In the genomic region with DNA sequence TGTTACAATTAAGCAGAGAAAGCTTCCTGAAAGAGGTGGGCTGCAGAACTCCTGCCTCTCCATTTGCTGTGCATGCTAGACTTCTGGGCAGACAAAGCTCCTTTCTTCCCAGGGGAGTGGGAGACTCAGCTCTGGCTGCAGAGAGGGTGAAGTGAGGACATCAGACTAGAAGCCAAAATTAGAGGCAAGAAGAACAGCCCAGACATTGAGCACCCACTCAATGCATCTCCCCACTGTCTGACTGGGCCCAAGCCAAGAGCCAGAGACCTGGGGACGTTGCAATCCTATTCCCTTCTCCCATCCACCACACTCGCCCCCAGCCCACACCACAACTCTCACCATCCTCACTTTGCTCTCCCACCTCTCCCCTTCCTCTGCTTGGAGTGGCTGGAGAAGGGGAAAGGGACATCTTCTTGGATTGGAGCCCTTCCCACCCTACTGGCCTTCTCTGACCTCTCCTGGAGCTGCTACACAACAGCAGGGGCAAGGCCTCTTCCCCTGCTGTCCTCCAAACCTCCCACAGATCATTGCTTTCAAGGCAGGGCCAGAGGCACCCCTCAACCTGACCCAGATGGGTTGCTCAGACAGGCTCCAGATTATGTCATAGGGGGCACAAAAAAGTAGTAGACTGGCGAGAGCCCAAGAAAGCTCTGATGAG, we compare ENCODE assay signal across 16 cellular contexts.
DNase-seq lines count a peak whose midpoint lies in the region; TF ChIP-seq lines count a peak whose summit lies in the region.
"Had no signal": no experiment of that assay in that cellular context is flagged by ENCODE, and none has a peak within 500 bp of the region (broad histone marks: within the 10 kb centered on the region; RNA-seq: fewer than 3 reads in every experiment).

No MANE protein-coding gene starts in this region.

- H3K23me2 ChIP-seq in H9 (ENCODE audit: insufficient read length, low read depth, low read length, poor library complexity, severe bottlenecking), result no peaks in the 10 kb centered on the region

- H4K5ac ChIP-seq in H9 (ENCODE audit: insufficient read length, low read depth, low read length), result no peak overlapping the region

- H3K9me3 ChIP-seq in H9 (ENCODE audit: control insufficient read depth, low read depth, low read length), result no peaks in the 10 kb centered on the region
- H3K9me3 ChIP-seq in left ventricle myocardium inferior (replicated peaks), result no peaks in the 10 kb centered on the region
- H3K9me3 ChIP-seq in neural progenitor cell (ENCODE audit: low read depth), result no peaks in the 10 kb centered on the region

- no peaks in the 10 kb centered on the region; the same call in 1 of the 2 replicates for H3K27me3 ChIP-seq in H9 (ENCODE audit: insufficient read depth, low read length)
- peaks cover 4% of the 10 kb centered on the region for H3K27me3 ChIP-seq in left ventricle myocardium inferior (ENCODE audit: low read depth)
- peaks cover 35% of the 10 kb centered on the region for H3K27me3 ChIP-seq in neural progenitor cell

- H3K27ac Mint-ChIP-seq in H9, result no peak overlapping the region; a peak in 1 of 7 replicates
- H3K27ac Mint-ChIP-seq in neural progenitor cell, result peak overlapping the region; percentile 85
- H3K27ac Mint-ChIP-seq: B cell; CD4-positive, alpha-beta T cell; IgD-negative memory B cell had no signal

- no peak overlapping the region for H2BK120ac ChIP-seq in H9 (ENCODE audit: low read depth, low read length, poor library complexity, severe bottlenecking)

- H3K4me1 Mint-ChIP-seq in H9 (peaks cover 11 to 12% of the 10 kb centered on the region in 2 experiments), neural progenitor cell (peaks cover 36% of the 10 kb centered on the region)
- H3K4me1 Mint-ChIP-seq: B cell, IgD-negative memory B cell had no signal

- H2BK15ac ChIP-seq in H9 (ENCODE audit: low read depth, low read length), result no peak overlapping the region

- H3K9ac ChIP-seq in H9 (ENCODE audit: extremely low read depth, insufficient read length, low read length) (no peak overlapping the region), neural progenitor cell (no peak overlapping the region)

- no peak overlapping the region for H3K4me3 Mint-ChIP-seq in H9
- H3K4me3 Mint-ChIP-seq in neural progenitor cell, result peak overlapping the region; percentile 1
- H3K4me3 Mint-ChIP-seq: B cell; CD4-positive, alpha-beta T cell; IgD-negative memory B cell had no signal

- H3K27ac ChIP-seq in H9 (ENCODE audit: insufficient read length, low read depth, low read length), result no peak overlapping the region
- H3K27ac ChIP-seq in left ventricle myocardium inferior (replicated peaks), result peak overlapping the region; percentile 40
- H3K27ac ChIP-seq in neural progenitor cell, result no peak overlapping the region

- H3K4me2 ChIP-seq in H9 (ENCODE audit: insufficient read depth, insufficient read length, low read length) (no peak overlapping the region), neural progenitor cell (no peak overlapping the region)

- H3K4me1 ChIP-seq in H9 (ENCODE audit: insufficient read depth, low read length) (no peaks in the 10 kb centered on the region), left ventricle myocardium inferior (peaks cover 24% of the 10 kb centered on the region), neural progenitor cell (peaks cover 5% of the 10 kb centered on the region)

- DNase-seq in H9 (no peak), ecto neural progenitor cell (ENCODE audit: low spot score) (peak; percentile 35), left ventricle myocardium inferior (no peak), neural progenitor cell (ENCODE audit: low spot score) (no peak), DMS53 (lab: John Stamatoyannopoulos, UW) (no peak), DMS114 treated with DMSO at 0.1 percent for 48 hours (lab: John Stamatoyannopoulos, UW; ENCODE audit: unreplicated experiment) (no peak)
- no peak for DNase-seq in activated CD4-positive, alpha-beta T cell treated with anti-CD3 and anti-CD28 coated beads, Interleukin-2, amount 50 U/mL, for 1 hour
- DNase-seq in stimulated activated CD4-positive, alpha-beta T cell treated with anti-CD3 and anti-CD28 coated beads, Interleukin-1b, Interleukin-23, amount 100 ng/mL, for 48 hours, result no peak
- DNase-seq: C1 segment of cervical spinal cord; Calu3; CD4-positive, alpha-beta T cell; DMS153; DND-41; GF-D8 had no signal

- H2AFZ ChIP-seq in H9 (ENCODE audit: low read length), result no peak overlapping the region
- H2AFZ ChIP-seq in neural progenitor cell (replicated peaks), result no peak overlapping the region

- H2BK5ac ChIP-seq in H9 (ENCODE audit: insufficient read length, low read length), result no peak overlapping the region

- no peak for TF ChIP-seq CTCF in H9 (conservative IDR thresholded peaks at IDR 0.05)
- no peak for TF ChIP-seq CTCF in left ventricle myocardium inferior (IDR thresholded peaks at IDR 0.05; ENCODE audit: borderline replicate concordance)
- TF ChIP-seq CTCF in neural progenitor cell (IDR thresholded peaks at IDR 0.05), result no peak

- H3K18ac ChIP-seq in H9 (ENCODE audit: insufficient read length, low read depth, low read length), result no peak overlapping the region

- no peaks in the 10 kb centered on the region for H3K79me1 ChIP-seq in H9 (ENCODE audit: insufficient read depth, low read depth, low read length, poor library complexity, severe bottlenecking)

- no peak overlapping the region for H2BK12ac ChIP-seq in H9 (ENCODE audit: insufficient read length, low read depth, low read length)

- peaks cover 75% of the 10 kb centered on the region for H3K27me3 Mint-ChIP-seq in H9 (ENCODE audit: low read depth)
- H3K27me3 Mint-ChIP-seq in neural progenitor cell (ENCODE audit: insufficient read depth, low read depth), result peaks cover 12% of the 10 kb centered on the region

- H4K20me1 ChIP-seq in H9 (ENCODE audit: control insufficient read depth, insufficient read depth, insufficient read length), result no peaks in the 10 kb centered on the region
- no peaks in the 10 kb centered on the region for H4K20me1 ChIP-seq in neural progenitor cell (ENCODE audit: low read depth)

- no peak overlapping the region for H2BK20ac ChIP-seq in H9 (ENCODE audit: low read depth, low read length, poor library complexity, severe bottlenecking)

- H3K4me3 ChIP-seq in left ventricle myocardium inferior (no peak overlapping the region), neural progenitor cell (no peak overlapping the region)

- H3F3A ChIP-seq in neural progenitor cell (ENCODE audit: low read depth), result peaks cover 4% of the 10 kb centered on the region

- intact Hi-C loops in left ventricle myocardium inferior (cut with micrococcal nuclease), result no loop called here

- H3K14ac ChIP-seq in H9 (ENCODE audit: insufficient read depth, low read length), result peak overlapping the region; percentile 40; the same call in 1 of the 2 replicates

- no peaks in the 10 kb centered on the region; a peak in 1 of 7 replicates for H3K36me3 Mint-ChIP-seq in H9 (ENCODE audit: insufficient read depth in 1 of 3, low read depth in 3 of 3)
- no peaks in the 10 kb centered on the region for H3K36me3 Mint-ChIP-seq in neural progenitor cell

- H3K9me3 Mint-ChIP-seq in H9 (peaks cover 0 to 4% of the 10 kb centered on the region in 2 experiments; a peak in 2 of 5 replicates), neural progenitor cell (peaks cover 3% of the 10 kb centered on the region)
- H3K9me3 Mint-ChIP-seq: CD4-positive, alpha-beta T cell had no signal

- no peak overlapping the region for H4K8ac ChIP-seq in H9 (replicated peaks; ENCODE audit: insufficient read length, low read depth, low read length)

- no peak overlapping the region for H2AK5ac ChIP-seq in H9 (ENCODE audit: insufficient read length, low read length)

- no peak overlapping the region for H3K23ac ChIP-seq in H9 (ENCODE audit: insufficient read length, low read depth, low read length)

- H3K4ac ChIP-seq in H9 (ENCODE audit: low read depth, low read length), result no peak overlapping the region

- H3K36me3 ChIP-seq in left ventricle myocardium inferior (no peaks in the 10 kb centered on the region), neural progenitor cell (no peaks in the 10 kb centered on the region)

- H3K56ac ChIP-seq in H9 (ENCODE audit: insufficient read length, low read depth, low read length), result no peak overlapping the region

- H3T11ph ChIP-seq in H9 (ENCODE audit: low read length), result no peak overlapping the region

- no peak overlapping the region for H4K91ac ChIP-seq in H9 (ENCODE audit: insufficient read length, low read depth, low read length)

- H3K79me2 ChIP-seq in H9 (ENCODE audit: insufficient read depth, low read length) (no peaks in the 10 kb centered on the region), neural progenitor cell (ENCODE audit: low read depth) (no peaks in the 10 kb centered on the region)

- no CpG with 5 or more reads among the region's 3 CpGs for WGBS in H9 (ENCODE audit: extremely low coverage, insufficient read length, low lambda C conversion rate)
